ENCODE assay signal across 12 cellular contexts in genomic region chr12:105485321-105485910, GRCh38.
DNase-seq lines count a peak whose midpoint lies in the region; ATAC-seq, FAIRE-seq and TF ChIP-seq lines count a peak whose summit lies in the region.
"Had no signal": no experiment of that assay in that cellular context is flagged by ENCODE, and none has a peak within 500 bp of the region (broad histone marks: within the 10 kb centered on the region; RNA-seq: fewer than 3 reads in every experiment).

No MANE protein-coding gene starts in this region.

- H3K4me1 ChIP-seq in right atrium auricular region = peaks cover 0 to 16% of the 10 kb centered on the region in 2 donors

- FAIRE-seq in bronchial epithelial cell (lab: Jason Lieb, UNC) = no peak
- FAIRE-seq: TTC549 had no signal

- H3K4me3 ChIP-seq in bronchial epithelial cell (ENCODE audit: low read depth, low read length) = no peak overlapping the region
- no peak overlapping the region for H3K4me3 ChIP-seq in right atrium auricular region

- H3K36me3 ChIP-seq in bronchial epithelial cell (ENCODE audit: control insufficient read depth, insufficient read depth, low read length) = no peaks in the 10 kb centered on the region
- no peaks in the 10 kb centered on the region for H3K36me3 ChIP-seq in right atrium auricular region

- H3K27ac ChIP-seq in right atrium auricular region = peak overlapping the region; percentile 30 to 52

- TF ChIP-seq CTCF in bronchial epithelial cell (IDR thresholded peaks at IDR 0.05; ENCODE audit: insufficient read depth, low read length, severe bottlenecking) (no peak), right atrium auricular region (IDR thresholded peaks at IDR 0.05) (no peak)

- peak; percentile 84 for DNase-seq in HCEC 1CT
- peak; percentile 5 for DNase-seq in bronchial epithelial cell (ENCODE audit: low read depth)
- peak; percentile 74 for DNase-seq in right atrium auricular region (ENCODE audit: low spot score)
- peak; percentile 73 for DNase-seq in renal cortical epithelial cell (ENCODE audit: low read depth)
- DNase-seq in Kasumi-1 (lab: John Stamatoyannopoulos, UW) = no peak
- no peak for DNase-seq in GM19240 (ENCODE audit: insufficient read length, low spot score)
- DNase-seq: activated T-cell treated with anti-CD3 and anti-CD28 coated beads, Interleukin-2, amount 50 U/mL, for 72 hours; naive B cell; NCI-H187 treated with DMSO at 0.1 percent for 48 hours had no signal

- ATAC-seq in HG03457 (IDR thresholded peaks at IDR 0.05; ENCODE audit: unreplicated experiment) (no peak), HG02798 (IDR thresholded peaks at IDR 0.05; ENCODE audit: poor library complexity, unreplicated experiment) (no peak)
- ATAC-seq: activated T-cell treated with anti-CD3 and anti-CD28 coated beads, Interleukin-2, amount 50 U/mL, for 72 hours had no signal

- H3K9me3 ChIP-seq in right atrium auricular region = no peaks in the 10 kb centered on the region

- H3K27me3 ChIP-seq in bronchial epithelial cell (ENCODE audit: control insufficient read depth, insufficient read depth, low read length) (no peaks in the 10 kb centered on the region), right atrium auricular region (no peaks in the 10 kb centered on the region)

Comparison
In these comparisons a context has a peak if more than half of its experiments do, and no peak if none do; other contexts are left out.
1. DNase-seq: peak in HCEC 1CT (single experiment), bronchial epithelial cell (single experiment), right atrium auricular region (single experiment) and renal cortical epithelial cell (single experiment); none in Kasumi-1 (0 of 2) and GM19240 (single experiment).